In genomic region chr13:41960195-41960699, GRCh38 we compare ENCODE assay signal across 8 cellular contexts. TPM values are rescaled to one million over a fixed set of nuclear protein-coding genes. Genes with fewer than 3 reads are reported as not detected.
A peak's percentile ranks its signal among the peaks of the same experiment; 100 is the strongest.
DNase-seq lines count a peak whose midpoint lies in the region; ATAC-seq, FAIRE-seq and TF ChIP-seq lines count a peak whose summit lies in the region.

No MANE protein-coding gene starts in this region.

- H3K4me1 ChIP-seq in breast epithelium (no peaks in the 10 kb centered on the region), kidney (ENCODE audit: control insufficient read depth in 1 of 2, insufficient read depth in 1 of 2, low read depth in 1 of 2, low read length in 2 of 2) (peaks cover 6 to 14% of the 10 kb centered on the region in 2 donors)

- peak overlapping the region; percentile 49 to 90 for H3K9ac ChIP-seq in kidney (ENCODE audit: low read length in 2 of 2)

- H3K27ac ChIP-seq in breast epithelium (peak overlapping the region; percentile 86 to 89), kidney (ENCODE audit: low read depth in 2 of 2, low read length in 2 of 2) (peak overlapping the region; percentile 80 to 91), substantia nigra (ENCODE audit: low read depth, low read length, poor library complexity, severe bottlenecking) (peak overlapping the region; percentile 62)

- intact Hi-C loops in breast epithelium (cut with DNase I; ENCODE audit: low total_unique reads): loop anchor here (5.0 kb wide), 1 partner anchor 638 kb away; no protein-coding TSS in a partner anchor
- intact Hi-C loops in kidney (cut with DNase I): no loop called here
- intact Hi-C loops in sciatic nerve (cut with DNase I): no loop called here

- DNase-seq in DMS53 treated with DMSO at 0.1 percent for 48 hours (lab: John Stamatoyannopoulos, UW; ENCODE audit: unreplicated experiment) (peak; percentile 10), LNCaP clone FGC (ENCODE audit: low read depth) (no peak), breast epithelium (ENCODE audit: low spot score in 2 of 2) (no peak), kidney (no peak), substantia nigra (lab: John Stamatoyannopoulos, UW) (peak in 1 of 49 donors; percentile 33), sciatic nerve (ENCODE audit: low spot score) (no peak), HuH-7 (ENCODE audit: low spot score) (no peak)

- H3K9me3 ChIP-seq in breast epithelium (no peaks in the 10 kb centered on the region), kidney (ENCODE audit: control insufficient read depth in 1 of 2, low read length in 2 of 2) (no peaks in the 10 kb centered on the region)

- ATAC-seq in GM21576 (IDR thresholded peaks at IDR 0.05; ENCODE audit: unreplicated experiment) (peak; percentile 19), sciatic nerve (no peak)

- peak overlapping the region; percentile 69 for H3K4me3 ChIP-seq in LNCaP clone FGC (ENCODE audit: low read depth, low read length)
- peak overlapping the region; percentile 90 to 96 (median 91) for H3K4me3 ChIP-seq in breast epithelium
- peak overlapping the region; percentile 82 to 89 for H3K4me3 ChIP-seq in kidney (ENCODE audit: low read length in 2 of 2)

- no peaks in the 10 kb centered on the region for H3K27me3 ChIP-seq in breast epithelium

- no peak for TF ChIP-seq POLR2A in breast epithelium (IDR thresholded peaks at IDR 0.05)

- H3K36me3 ChIP-seq in breast epithelium: no peaks in the 10 kb centered on the region
- H3K36me3 ChIP-seq in kidney (ENCODE audit: control insufficient read depth in 1 of 2, insufficient read depth in 2 of 2, low read length in 2 of 2): no peaks in the 10 kb centered on the region

- FAIRE-seq in kidney (lab: Jason Lieb, UNC): no peak

- no peak for TF ChIP-seq CTCF in LNCaP clone FGC (IDR thresholded peaks at IDR 0.05; ENCODE audit: control insufficient read depth, extremely low read depth, insufficient read depth)
- no peak for TF ChIP-seq CTCF in breast epithelium (IDR thresholded peaks at IDR 0.05)
- no peak for TF ChIP-seq CTCF in kidney (IDR thresholded peaks at IDR 0.05; ENCODE audit: borderline replicate concordance, extremely low read depth, insufficient read depth)

RNA-seq across cellular contexts. Expression of gene VWA8, which starts 0.7 kb away (rescaled TPM):
- total RNA-seq in breast epithelium (10 to 100 TPM; 18.4 to 43.5 (median 34.7) TPM), kidney (21.3 TPM), sciatic nerve (21.4 TPM)
- polyA plus RNA-seq in kidney (ENCODE audit: insufficient read depth, low read depth, low replicate concordance): 6.4 TPM
